In the genomic region with DNA sequence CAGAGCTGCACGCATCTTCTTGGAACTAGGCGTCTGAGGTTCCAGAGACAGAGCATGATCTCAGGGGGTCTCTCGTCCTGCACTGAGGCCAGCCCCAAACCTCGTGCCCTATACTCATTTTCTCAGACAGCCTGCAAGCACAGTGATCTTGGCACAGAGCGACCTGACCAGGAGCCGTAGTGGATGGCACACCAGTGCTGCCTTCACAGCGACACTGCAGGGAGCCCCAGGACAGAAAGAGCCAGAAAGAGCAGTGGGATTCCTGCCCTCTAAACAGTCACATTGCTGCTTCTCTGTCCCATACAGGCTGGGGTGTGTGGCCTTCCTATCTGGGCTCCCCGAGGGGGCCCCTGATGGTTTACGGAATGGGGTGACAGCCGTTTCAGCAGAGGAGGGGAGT, we compare ENCODE assay signal across 31 cellular contexts.
"Had no signal": no experiment of that assay in that cellular context is flagged by ENCODE, and none has a peak within 500 bp of the region (broad histone marks: within the 10 kb centered on the region; RNA-seq: fewer than 3 reads in every experiment).

No MANE protein-coding gene starts in this region.

- H3K4me3 ChIP-seq: adrenal gland, ascending aorta, breast epithelium, cardiac muscle cell, coronary artery, dorsolateral prefrontal cortex, esophagus muscularis mucosa, gastrocnemius medialis, heart left ventricle had no signal

- H3K9me3 ChIP-seq: adrenal gland, ascending aorta, breast epithelium, esophagus muscularis mucosa, gastrocnemius medialis, heart left ventricle had no signal

- H3K36me3 ChIP-seq: adrenal gland, ascending aorta, breast epithelium, cardiac muscle cell, gastrocnemius medialis, heart left ventricle had no signal

- H3K27ac ChIP-seq: adrenal gland, ascending aorta, breast epithelium, cardiac muscle cell, coronary artery, esophagus muscularis mucosa, foreskin keratinocyte, gastrocnemius medialis, heart left ventricle, WERI-Rb-1 had no signal

- DNase-seq: activated B cell treated with CpG ODN at 0.5 μM for 24 hours; activated CD4-positive, alpha-beta T cell treated with anti-CD3 and anti-CD28 coated beads for 48 hours; activated CD4-positive, alpha-beta T cell treated with anti-CD3 and anti-CD28 coated beads, Interleukin-2, amount 50 U/mL, for 1 hour; activated CD4-positive, alpha-beta T cell treated with anti-CD3 and anti-CD28 coated beads, Interleukin-2, amount 50 U/mL, for 48 hours; activated CD8-positive, alpha-beta memory T cell treated with anti-CD3 and anti-CD28 coated beads for 24 hours; activated CD8-positive, alpha-beta T cell treated with anti-CD3 and anti-CD28 coated beads for 36 hours; activated effector memory CD4-positive, alpha-beta T cell treated with Interleukin-2 at 50 U/mL for 16 hours; activated naive CD4-positive, alpha-beta T cell treated with anti-CD3 and anti-CD28 coated beads for 36 hours; activated naive CD8-positive, alpha-beta T cell treated with anti-CD3 and anti-CD28 coated beads for 36 hours; activated naive CD8-positive, alpha-beta T cell treated with anti-CD3 and anti-CD28 coated beads, Interleukin-2, amount 50 U/mL, for 24 hours; activated T-cell treated with anti-CD3 and anti-CD28 coated beads, Interleukin-2, amount 50 U/mL, for 4 hours; adrenal gland; amygdala; central memory CD4-positive, alpha-beta T cell; effector memory CD8-positive, alpha-beta T cell; erythroblast; foreskin keratinocyte; gastrocnemius medialis; glutamatergic neuron; heart left ventricle; T-cell; T-helper 9 cell; WERI-Rb-1 had no signal

- H3K27me3 ChIP-seq: ascending aorta had no signal

- ATAC-seq: activated CD4-positive, CD25-positive, alpha-beta regulatory T cell treated with anti-CD3 and anti-CD28 coated beads, Interleukin-2, amount 50 U/mL, for 24 hours; activated CD8-positive, alpha-beta T cell treated with anti-CD3 and anti-CD28 coated beads for 36 hours; activated naive CD8-positive, alpha-beta T cell treated with anti-CD3 and anti-CD28 coated beads, Interleukin-2, amount 50 U/mL, for 24 hours; activated T-cell treated with anti-CD3 and anti-CD28 coated beads, Interleukin-2, amount 50 U/mL, for 4 hours; activated T-helper 17 cell treated with anti-CD3 and anti-CD28 coated beads, Interleukin-2, amount 50 U/mL, for 72 hours; effector memory CD8-positive, alpha-beta T cell; foreskin keratinocyte; gastrocnemius medialis; heart left ventricle; T-cell had no signal

- H3K4me1 ChIP-seq: adrenal gland, ascending aorta, breast epithelium, foreskin keratinocyte, gastrocnemius medialis, heart left ventricle had no signal
